31 cellular contexts compared by ENCODE assay signal in the genomic region with DNA sequence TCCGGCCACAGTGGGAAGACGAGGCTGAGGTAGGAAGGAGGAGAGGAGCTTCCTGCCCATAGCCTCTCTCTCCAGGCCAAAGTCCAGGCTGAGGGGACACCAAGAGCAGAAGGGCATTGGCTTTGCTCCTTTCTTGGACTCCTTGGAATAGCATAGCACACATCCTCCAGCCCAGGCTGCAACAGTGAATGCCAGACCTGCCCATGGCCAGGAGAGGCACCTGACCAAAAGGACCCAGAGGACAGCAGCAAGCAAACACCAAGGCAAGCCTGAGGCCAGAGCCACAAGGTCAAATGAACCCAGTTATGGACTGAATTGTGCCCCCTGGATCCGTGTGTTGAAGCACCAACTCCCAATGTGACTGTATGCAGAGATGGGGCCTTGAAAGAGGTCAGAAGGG.
"Had no signal": no experiment of that assay in that cellular context is flagged by ENCODE, and none has a peak within 500 bp of the region (broad histone marks: within the 10 kb centered on the region; RNA-seq: fewer than 3 reads in every experiment).

No MANE protein-coding gene starts in this region.

- H3K27me3 ChIP-seq: ascending aorta had no signal

- H3K4me3 ChIP-seq: ascending aorta, cardiac muscle cell had no signal

- H3K36me3 ChIP-seq: ascending aorta, cardiac muscle cell had no signal

- H3K27ac ChIP-seq: ascending aorta, cardiac muscle cell, VCaP had no signal

- H3K4me1 ChIP-seq: ascending aorta had no signal

- ATAC-seq: activated CD8-positive, alpha-beta T cell treated with anti-CD3 and anti-CD28 coated beads for 36 hours; activated naive CD4-positive, alpha-beta T cell treated with anti-CD3 and anti-CD28 coated beads, Interleukin-2, amount 50 U/mL, for 72 hours; activated T-cell treated with anti-CD3 and anti-CD28 coated beads, Interleukin-2, amount 50 U/mL, for 4 hours; activated T-cell treated with anti-CD3 and anti-CD28 coated beads, Interleukin-2, amount 50 U/mL, for 72 hours; activated T-helper 17 cell treated with anti-CD3 and anti-CD28 coated beads, Interleukin-2, amount 50 U/mL, for 72 hours had no signal

- DNase-seq: activated B cell treated with CpG ODN at 0.5 μM for 24 hours; activated CD4-positive, alpha-beta memory T cell treated with anti-CD3 and anti-CD28 coated beads for 36 hours; activated CD4-positive, alpha-beta T cell treated with anti-CD3 and anti-CD28 coated beads for 4 hours; activated CD4-positive, alpha-beta T cell treated with anti-CD3 and anti-CD28 coated beads, Interleukin-2, amount 10 ng/mL, durations not matched to agents 24 days and 14 days; activated CD4-positive, alpha-beta T cell treated with anti-CD3 and anti-CD28 coated beads, Interleukin-2, amount 50 U/mL, for 1 hour; activated CD4-positive, alpha-beta T cell treated with anti-CD3 and anti-CD28 coated beads, Interleukin-2, amount 50 U/mL, for 4 hours; activated CD4-positive, CD25-positive, alpha-beta regulatory T cell treated with anti-CD3 and anti-CD28 coated beads, Interleukin-2, amount 50 U/mL, for 72 hours; activated CD8-positive, alpha-beta memory T cell treated with anti-CD3 and anti-CD28 coated beads, Interleukin-2, amount 50 U/mL, for 4 hours; activated CD8-positive, alpha-beta T cell treated with anti-CD3 and anti-CD28 coated beads for 36 hours; activated effector memory CD4-positive, alpha-beta T cell treated with anti-CD3 and anti-CD28 coated beads, Interleukin-2, amount 50 U/mL, for 16 hours; activated gamma-delta T cell treated with Interleukin-2 at 50 U/mL for 16 hours; activated naive CD4-positive, alpha-beta T cell; activated naive CD4-positive, alpha-beta T cell treated with anti-CD3 and anti-CD28 coated beads for 36 hours; activated naive CD4-positive, alpha-beta T cell treated with anti-CD3 and anti-CD28 coated beads, Interleukin-2, amount 50 U/mL, for 16 hours; activated naive CD8-positive, alpha-beta T cell treated with anti-CD3 and anti-CD28 coated beads for 36 hours; activated T-cell treated with anti-CD3 and anti-CD28 coated beads for 4 hours; activated T-cell treated with anti-CD3 and anti-CD28 coated beads, Interleukin-2, amount 50 U/mL, for 1 hour; activated T-cell treated with anti-CD3 and anti-CD28 coated beads, Interleukin-2, amount 50 U/mL, for 4 hours; activated T-cell treated with anti-CD3 and anti-CD28 coated beads, Interleukin-2, amount 50 U/mL, for 72 hours; amygdala; anterior cingulate cortex; caudate nucleus; cerebellar nuclear complex; T-helper 1 cell; T-helper 2 cell; T-helper 9 cell had no signal
